In genomic region chr11:75475767-75476650, GRCh38 we compare ENCODE assay signal across 8 cellular contexts. TPM values are rescaled to one million over a fixed set of nuclear protein-coding genes. Genes with fewer than 3 reads are reported as not detected.
DNase-seq lines count a peak whose midpoint lies in the region; ATAC-seq and TF ChIP-seq lines count a peak whose summit lies in the region.

No MANE protein-coding gene starts in this region.

- H3K27ac ChIP-seq in RWPE1 (0 out of 2 replicates have a peak overlapping the region, but pooled peaks have one; percentile 10), gastrocnemius medialis (peak overlapping the region; percentile 85 to 94 (median 90))

- CTCF ChIA-PET in RWPE1 (lab: Yijun Ruan, JAX) = no interaction called here

- peak overlapping the region in 1 of 4 donors; percentile 36 for H3K4me3 ChIP-seq in gastrocnemius medialis

- in situ Hi-C loops in gastrocnemius medialis (cut with MboI; ENCODE audit: low sequenced_read_pairs in 4 of 4) = no loop called here

- intact Hi-C loops in gastrocnemius medialis (cut with DNase I; ENCODE audit: low total_unique reads) = loop anchor here (1.0 kb wide), 1 partner anchor 49 kb away; the partner anchor contains the start of gene GDPD5

- H3K27me3 ChIP-seq in gastrocnemius medialis = no peaks in the 10 kb centered on the region

- ATAC-seq in gastrocnemius medialis (peak; percentile 39 to 58), HG03045 (IDR thresholded peaks at IDR 0.05; ENCODE audit: unreplicated experiment) (no peak), HG02763 (IDR thresholded peaks at IDR 0.05; ENCODE audit: unreplicated experiment) (no peak)

- H3K4me1 ChIP-seq in gastrocnemius medialis = peaks cover 31 to 47% of the 10 kb centered on the region in 2 donors

- TF ChIP-seq CTCF in RWPE1 (conservative IDR thresholded peaks at IDR 0.05; ENCODE audit: low read depth) (no peak), gastrocnemius medialis (IDR thresholded peaks at IDR 0.05 in 4 of 5, conservative IDR thresholded peaks at IDR 0.05 in 1 of 5) (no peak)

- no peaks in the 10 kb centered on the region for H3K36me3 ChIP-seq in gastrocnemius medialis

- POLR2A ChIA-PET in RWPE1 (lab: Yijun Ruan, JAX; ENCODE audit: low non-redundant PET) = no interaction called here

- H3K9me3 ChIP-seq in gastrocnemius medialis = no peaks in the 10 kb centered on the region

- TF ChIP-seq POLR2A in erythroblast (IDR thresholded peaks at IDR 0.05; ENCODE audit: low read length) (no peak), gastrocnemius medialis (IDR thresholded peaks at IDR 0.05) (no peak)

- peak; percentile 20 for DNase-seq in stimulated activated CD4-positive, alpha-beta T cell treated with anti-CD3 and anti-CD28 coated beads, Interleukin-15, amount 100 ng/mL, for 24 hours
- DNase-seq in stimulated activated CD4-positive, alpha-beta T cell treated with anti-CD3 and anti-CD28 coated beads, Interleukin-4, amount 100 ng/mL, for 24 hours = no peak
- DNase-seq in RWPE1 (ENCODE audit: low spot score) (peak; percentile 33), erythroblast (lab: John Stamatoyannopoulos, UW) (peak; percentile 90 to 92), gastrocnemius medialis (peak; percentile 36 to 84), NOMO-1 treated with DMSO at 0.1 percent for 48 hours (lab: John Stamatoyannopoulos, UW; ENCODE audit: unreplicated experiment) (no peak)

RNA-seq across cellular contexts. Expression of gene KLHL35, which starts 43.0 kb away (rescaled TPM):
- 1 to 10 TPM in 2 of 4 donors, under 1 TPM in 1, not detected in 1; 0.53 to 1.8 (median 1.0) TPM for total RNA-seq in gastrocnemius medialis

RNA-seq across cellular contexts. Expression of gene GDPD5, which starts 49.7 kb away (rescaled TPM):
- total RNA-seq in gastrocnemius medialis = 10 to 100 TPM in 3 of 4 donors, 1 to 10 TPM in 1; 5.6 to 12.6 (median 11.2) TPM

Comparison
In these comparisons a context has a peak if more than half of its experiments do, and no peak if none do; other contexts are left out.
1. DNase-seq: peak in stimulated activated CD4-positive, alpha-beta T cell treated with anti-CD3 and anti-CD28 coated beads, Interleukin-15, amount 100 ng/mL, for 24 hours (single experiment), RWPE1 (single experiment), erythroblast (2 of 2) and gastrocnemius medialis (2 of 2); none in stimulated activated CD4-positive, alpha-beta T cell treated with anti-CD3 and anti-CD28 coated beads, Interleukin-4, amount 100 ng/mL, for 24 hours (single experiment) and NOMO-1 treated with DMSO at 0.1 percent for 48 hours (single experiment).
2. ATAC-seq: peak in gastrocnemius medialis (2 of 2); none in HG03045 (single experiment) and HG02763 (single experiment).